Comparison of ENCODE assay signal across 13 cellular contexts in genomic region chr5:56638768-56639238, GRCh38.
A peak's percentile ranks its signal among the peaks of the same experiment; 100 is the strongest.
DNase-seq lines count a peak whose midpoint lies in the region; ATAC-seq and TF ChIP-seq lines count a peak whose summit lies in the region.
"Had no signal": no experiment of that assay in that cellular context is flagged by ENCODE, and none has a peak within 500 bp of the region (broad histone marks: within the 10 kb centered on the region; RNA-seq: fewer than 3 reads in every experiment).

No MANE protein-coding gene starts in this region.

- peak; percentile 34 for ATAC-seq in stimulated activated effector memory CD8-positive, alpha-beta T cell treated with anti-CD3 and anti-CD28 coated beads, Interleukin-12 subunit alpha, Interleukin-12 subunit beta, amount 100 ng/mL, for 72 hours
- ATAC-seq in mucosa of descending colon (no peak), HG03175 (IDR thresholded peaks at IDR 0.05; ENCODE audit: unreplicated experiment) (no peak)
- ATAC-seq: activated CD8-positive, alpha-beta T cell treated with anti-CD3 and anti-CD28 coated beads, Interleukin-2, amount 10 ng/mL, durations not matched to agents 7 days and 5 days had no signal

- intact Hi-C loops in mucosa of descending colon (cut with DNase I, micrococcal nuclease), result no loop called here

- H3K9me3 Mint-ChIP-seq in activated CD4-positive, alpha-beta T cell treated with anti-CD3 and anti-CD28 coated beads, Interleukin-2, amount 10 ng/mL, durations not matched to agents 7 days and 5 days, result peaks cover 8% of the 10 kb centered on the region
- no peaks in the 10 kb centered on the region for H3K9me3 Mint-ChIP-seq in stimulated activated effector memory CD8-positive, alpha-beta T cell treated with anti-CD3 and anti-CD28 coated beads, Interleukin-12 subunit alpha, Interleukin-12 subunit beta, amount 100 ng/mL, for 72 hours

- TF ChIP-seq CTCF in epithelial cell of proximal tubule (conservative IDR thresholded peaks at IDR 0.05; ENCODE audit: low read depth, low read length) (no peak), mucosa of descending colon (IDR thresholded peaks at IDR 0.05) (no peak)

- peak; percentile 36 for DNase-seq in activated CD4-positive, alpha-beta T cell treated with anti-CD3 and anti-CD28 coated beads, Interleukin-2, amount 10 ng/mL, durations not matched to agents 7 days and 5 days
- DNase-seq in activated CD4-positive, alpha-beta T cell treated with anti-CD3 and anti-CD28 coated beads for 1 hour, result no peak
- peak; percentile 60 for DNase-seq in NCI-H2029 treated with DMSO at 0.1 percent for 48 hours (lab: John Stamatoyannopoulos, UW)
- DNase-seq in epithelial cell of proximal tubule (ENCODE audit: low read depth), result peak; percentile 68
- DNase-seq in stimulated activated effector memory CD8-positive, alpha-beta T cell treated with anti-CD3 and anti-CD28 coated beads, Interleukin-12 subunit alpha, Interleukin-12 subunit beta, amount 100 ng/mL, for 72 hours (ENCODE audit: low spot score in 2 of 2), result no peak
- no peak for DNase-seq in putamen (ENCODE audit: low spot score)
- no peak for DNase-seq in mucosa of descending colon
- DNase-seq: activated CD8-positive, alpha-beta T cell treated with anti-CD3 and anti-CD28 coated beads, Interleukin-2, amount 10 ng/mL, durations not matched to agents 7 days and 5 days; amygdala; midbrain had no signal

- H3K4me3 Mint-ChIP-seq in activated CD4-positive, alpha-beta T cell treated with anti-CD3 and anti-CD28 coated beads, Interleukin-2, amount 10 ng/mL, durations not matched to agents 7 days and 5 days, result no peak overlapping the region
- H3K4me3 Mint-ChIP-seq in stimulated activated effector memory CD8-positive, alpha-beta T cell treated with anti-CD3 and anti-CD28 coated beads, Interleukin-12 subunit alpha, Interleukin-12 subunit beta, amount 100 ng/mL, for 72 hours, result no peak overlapping the region
- H3K4me3 Mint-ChIP-seq: activated CD8-positive, alpha-beta T cell treated with anti-CD3 and anti-CD28 coated beads, Interleukin-2, amount 10 ng/mL, durations not matched to agents 7 days and 5 days had no signal

- H3K27me3 Mint-ChIP-seq in activated CD4-positive, alpha-beta T cell treated with anti-CD3 and anti-CD28 coated beads, Interleukin-2, amount 10 ng/mL, durations not matched to agents 7 days and 5 days, result no peaks in the 10 kb centered on the region

- no peaks in the 10 kb centered on the region for H3K36me3 ChIP-seq in mucosa of descending colon (ENCODE audit: low read depth)
- H3K36me3 ChIP-seq: right atrium auricular region, tibial nerve had no signal

- CTCF ChIA-PET in activated CD4-positive, alpha-beta T cell treated with anti-CD3 and anti-CD28 coated beads, Interleukin-2, amount 10 ng/mL, durations not matched to agents 7 days and 5 days (lab: Charles Lee), result interaction anchor here (1.7 kb wide), 1 partner anchor 20 kb away, joined by 3 read pairs; no protein-coding TSS in a partner anchor

- H3K4me1 Mint-ChIP-seq in activated CD4-positive, alpha-beta T cell treated with anti-CD3 and anti-CD28 coated beads, Interleukin-2, amount 10 ng/mL, durations not matched to agents 7 days and 5 days, result peaks cover 25% of the 10 kb centered on the region
- peaks cover 7% of the 10 kb centered on the region for H3K4me1 Mint-ChIP-seq in stimulated activated effector memory CD8-positive, alpha-beta T cell treated with anti-CD3 and anti-CD28 coated beads, Interleukin-12 subunit alpha, Interleukin-12 subunit beta, amount 100 ng/mL, for 72 hours

- no peaks in the 10 kb centered on the region for H3K4me1 ChIP-seq in mucosa of descending colon (ENCODE audit: low read depth)
- H3K4me1 ChIP-seq: right atrium auricular region had no signal

- no peaks in the 10 kb centered on the region for H3K36me3 Mint-ChIP-seq in activated CD4-positive, alpha-beta T cell treated with anti-CD3 and anti-CD28 coated beads, Interleukin-2, amount 10 ng/mL, durations not matched to agents 7 days and 5 days (ENCODE audit: low read depth)
- H3K36me3 Mint-ChIP-seq in stimulated activated effector memory CD8-positive, alpha-beta T cell treated with anti-CD3 and anti-CD28 coated beads, Interleukin-12 subunit alpha, Interleukin-12 subunit beta, amount 100 ng/mL, for 72 hours, result no peaks in the 10 kb centered on the region

- H3K27ac Mint-ChIP-seq in activated CD4-positive, alpha-beta T cell treated with anti-CD3 and anti-CD28 coated beads, Interleukin-2, amount 10 ng/mL, durations not matched to agents 7 days and 5 days, result peak overlapping the region; percentile 80
- H3K27ac Mint-ChIP-seq in stimulated activated effector memory CD8-positive, alpha-beta T cell treated with anti-CD3 and anti-CD28 coated beads, Interleukin-12 subunit alpha, Interleukin-12 subunit beta, amount 100 ng/mL, for 72 hours, result no peak overlapping the region
- H3K27ac Mint-ChIP-seq: activated CD8-positive, alpha-beta T cell treated with anti-CD3 and anti-CD28 coated beads, Interleukin-2, amount 10 ng/mL, durations not matched to agents 7 days and 5 days had no signal

- no peaks in the 10 kb centered on the region for H3K9me3 ChIP-seq in mucosa of descending colon
- H3K9me3 ChIP-seq: right atrium auricular region, tibial nerve had no signal

- H3K4me3 ChIP-seq in epithelial cell of proximal tubule (ENCODE audit: low read depth, low read length) (no peak overlapping the region), mucosa of descending colon (no peak overlapping the region)
- H3K4me3 ChIP-seq: right atrium auricular region, tibial nerve had no signal

- POLR2A ChIA-PET in activated CD4-positive, alpha-beta T cell treated with anti-CD3 and anti-CD28 coated beads, Interleukin-2, amount 10 ng/mL, durations not matched to agents 7 days and 5 days (lab: Charles Lee), result no interaction called here

Comparison
In these comparisons a context has a peak if more than half of its experiments do, and no peak if none do; other contexts are left out.
1. DNase-seq: peak in activated CD4-positive, alpha-beta T cell treated with anti-CD3 and anti-CD28 coated beads, Interleukin-2, amount 10 ng/mL, durations not matched to agents 7 days and 5 days (single experiment), NCI-H2029 treated with DMSO at 0.1 percent for 48 hours (single experiment) and epithelial cell of proximal tubule (single experiment); none in activated CD4-positive, alpha-beta T cell treated with anti-CD3 and anti-CD28 coated beads for 1 hour (single experiment), stimulated activated effector memory CD8-positive, alpha-beta T cell treated with anti-CD3 and anti-CD28 coated beads, Interleukin-12 subunit alpha, Interleukin-12 subunit beta, amount 100 ng/mL, for 72 hours (0 of 2), putamen (single experiment) and mucosa of descending colon (0 of 3).